Comparison of ENCODE assay signal across 8 cellular contexts in the genomic region with DNA sequence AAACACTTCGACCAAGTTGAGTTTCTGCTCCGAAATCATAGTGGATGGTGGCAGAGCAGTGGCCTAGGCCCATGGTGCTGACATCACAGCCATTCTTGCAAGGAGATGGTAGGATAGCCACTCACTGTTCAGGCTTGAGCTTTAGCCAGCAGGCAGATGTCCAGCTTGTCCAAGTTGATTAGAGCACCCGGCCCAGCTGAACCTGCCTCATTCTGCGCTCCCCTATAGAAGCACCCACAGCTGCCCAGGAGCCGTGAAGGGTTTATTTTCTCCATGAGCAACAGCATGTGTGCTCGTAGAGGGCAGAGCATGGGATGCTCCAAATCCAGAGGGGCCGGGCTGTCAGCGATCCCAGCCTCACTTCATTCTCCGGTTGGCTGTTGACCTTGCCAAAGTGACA.
"Had no signal": no experiment of that assay in that cellular context is flagged by ENCODE, and none has a peak within 500 bp of the region (broad histone marks: within the 10 kb centered on the region; RNA-seq: fewer than 3 reads in every experiment).

No MANE protein-coding gene starts in this region.

- H3K27ac ChIP-seq: HL-60 had no signal

- H3K4me2 ChIP-seq: GM23338 had no signal

- H2AFZ ChIP-seq: GM23338 had no signal

- H3K9me3 ChIP-seq: HAP-1 had no signal

- FAIRE-seq: HepG2 had no signal

- H3K4me3 ChIP-seq: GM23338, HAP-1 had no signal

- H3K4me1 ChIP-seq: HAP-1 had no signal

- ATAC-seq: GM23338, HCT116, HepG2 had no signal

- DNase-seq: H7, HFFc6, KG1 had no signal
